In the genomic region with DNA sequence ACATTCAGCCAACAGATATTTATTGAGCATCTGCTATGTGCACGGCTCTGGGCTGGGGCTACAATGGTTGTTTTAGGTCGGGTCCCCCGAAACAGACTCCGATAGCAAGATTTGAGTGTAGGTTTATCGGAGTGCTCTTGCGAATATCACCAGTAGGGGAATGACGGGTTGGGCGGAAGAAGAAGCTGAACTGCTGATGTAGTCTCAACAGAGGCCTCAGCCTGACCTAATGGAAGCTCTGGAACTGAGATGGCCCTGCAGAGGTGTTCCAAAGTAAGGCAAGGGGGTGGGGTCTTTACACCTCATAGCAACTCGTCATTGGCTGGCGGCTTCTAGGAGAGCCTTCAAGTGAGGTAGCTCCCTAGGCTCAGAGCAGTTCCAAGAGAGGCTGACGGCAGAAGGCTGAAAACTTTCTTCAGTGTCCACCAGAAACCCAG, we compare ENCODE assay signal across 1 cellular context.
TF ChIP-seq lines count a peak whose summit lies in the region.

No MANE protein-coding gene starts in this region.

TF ChIP-seq in A549, 52 proteins besides CTCF, POLR2A, EP300 and RAD21 (continued from another document):
- TF ChIP-seq NPAS2 (CRISPR knock-in tag; IDR thresholded peaks at IDR 0.05; ENCODE audit: borderline replicate concordance) (no peak), FOXS1 (CRISPR knock-in tag; IDR thresholded peaks at IDR 0.05) (no peak), KDM5A (IDR thresholded peaks at IDR 0.05) (no peak)
